ENCODE assay signal across 15 cellular contexts in the genomic region with DNA sequence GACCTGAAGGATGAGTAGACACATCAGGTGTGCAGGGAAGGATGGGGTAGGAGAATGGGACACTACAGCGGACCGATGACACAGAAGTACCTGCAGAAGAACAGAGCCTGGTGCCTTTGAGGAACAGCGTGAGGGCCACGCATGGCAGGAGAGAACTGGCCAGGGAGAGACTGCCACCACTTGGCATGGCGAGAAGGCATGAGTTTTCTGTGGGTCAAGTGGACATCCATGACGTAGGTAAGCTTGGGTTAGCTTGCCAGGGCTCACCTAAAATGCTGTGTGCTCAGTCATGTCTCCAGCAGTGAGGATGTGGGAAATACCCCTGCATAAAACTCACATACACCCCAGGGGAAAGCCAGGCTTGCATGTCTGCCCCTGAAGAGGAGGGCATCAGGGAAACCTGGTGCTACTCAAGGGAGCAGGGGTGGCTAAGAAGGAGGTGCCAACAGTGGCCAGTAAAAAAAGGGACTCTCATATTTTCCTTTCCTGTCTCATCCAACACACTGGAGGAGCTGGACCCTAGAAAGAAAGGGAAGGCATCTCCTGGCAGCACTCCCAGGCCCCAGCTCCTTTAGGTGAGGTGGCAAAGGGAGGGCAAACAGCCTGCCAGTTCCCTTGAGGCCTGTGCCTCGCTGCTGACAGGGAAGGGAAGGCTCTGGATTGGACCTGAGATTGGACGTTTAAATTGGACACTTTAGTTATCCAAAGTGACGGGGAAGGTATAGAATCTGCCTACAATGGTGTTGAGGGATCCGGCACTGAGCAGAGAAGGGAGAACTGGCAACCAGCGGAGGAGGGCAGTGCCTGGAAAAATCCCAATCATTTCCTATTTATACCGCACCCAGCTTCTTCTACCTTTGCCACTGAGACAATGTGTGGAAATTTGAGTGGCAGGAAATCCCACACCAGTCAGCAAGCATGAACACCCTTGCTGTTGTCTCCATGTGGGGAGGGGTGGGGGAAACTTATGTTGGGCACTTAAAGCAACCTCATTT.
"Had no signal": no experiment of that assay in that cellular context is flagged by ENCODE, and none has a peak within 500 bp of the region (broad histone marks: within the 10 kb centered on the region; RNA-seq: fewer than 3 reads in every experiment).

No MANE protein-coding gene starts in this region.

- H3K27ac ChIP-seq: body of pancreas, SK-N-MC had no signal

- FAIRE-seq: frontal cortex had no signal

- H3K4me1 ChIP-seq: body of pancreas had no signal

- H3K27me3 ChIP-seq: body of pancreas, tibial nerve had no signal

- H3K4me1 Mint-ChIP-seq: activated CD4-positive, alpha-beta T cell treated with anti-CD3 and anti-CD28 coated beads, Interleukin-2, amount 10 ng/mL, durations not matched to agents 7 days and 5 days; stimulated activated naive B cell treated with anti-CD40 and anti-IgM and Interleukin-4, amounts not matched to agents 10 μg/mL and 1 μg/mL and 100 μg/mL, for 72 hours had no signal

- DNase-seq: activated CD4-positive, alpha-beta T cell treated with anti-CD3 and anti-CD28 coated beads, Interleukin-2, amount 10 ng/mL, durations not matched to agents 7 days and 5 days; activated CD8-positive, alpha-beta memory T cell treated with anti-CD3 and anti-CD28 coated beads for 24 hours; activated naive CD8-positive, alpha-beta T cell treated with anti-CD3 and anti-CD28 coated beads for 36 hours; amygdala; body of pancreas; effector memory CD8-positive, alpha-beta T cell; head of caudate nucleus; stimulated activated CD4-positive, alpha-beta T cell treated with anti-CD3 and anti-CD28 coated beads, Interleukin-2, amount 100 ng/mL, for 48 hours; stimulated activated naive B cell treated with anti-CD40 and anti-IgM and Interleukin-4, amounts not matched to agents 10 μg/mL and 1 μg/mL and 100 μg/mL, for 72 hours; T-helper 9 cell had no signal

- H3K9me3 ChIP-seq: body of pancreas, tibial nerve had no signal

- H3K36me3 Mint-ChIP-seq: activated naive CD8-positive, alpha-beta T cell treated with anti-CD3 and anti-CD28 coated beads for 36 hours; natural killer cell treated with Interleukin-12 subunit alpha and Interleukin-12 subunit beta and Interleukin-15 and Interleukin-18, amount 100 ng/mL, for 72 hours; stimulated activated naive B cell treated with anti-CD40 and anti-IgM and Interleukin-4, amounts not matched to agents 10 μg/mL and 1 μg/mL and 100 μg/mL, for 72 hours had no signal

- H3K27me3 Mint-ChIP-seq: dendritic cell treated with granulocyte-macrophage colony-stimulating factor and Interleukin-4, amounts not matched to agents 40 ng/mL and 50 ng/mL, for 4 days had no signal

- H3K4me3 ChIP-seq: body of pancreas, SK-N-MC, tibial nerve had no signal

- ATAC-seq: body of pancreas; effector memory CD8-positive, alpha-beta T cell; natural killer cell treated with Interleukin-12 subunit alpha and Interleukin-12 subunit beta and Interleukin-15 and Interleukin-18, amount 100 ng/mL, for 72 hours; stimulated activated naive B cell treated with anti-CD40 and anti-IgM and Interleukin-4, amounts not matched to agents 10 μg/mL and 1 μg/mL and 100 μg/mL, for 72 hours had no signal

- H3K36me3 ChIP-seq: tibial nerve had no signal

- H3K27ac Mint-ChIP-seq: activated CD4-positive, alpha-beta T cell treated with anti-CD3 and anti-CD28 coated beads, Interleukin-2, amount 10 ng/mL, durations not matched to agents 7 days and 5 days; activated naive CD8-positive, alpha-beta T cell treated with anti-CD3 and anti-CD28 coated beads for 36 hours; dendritic cell treated with granulocyte-macrophage colony-stimulating factor and Interleukin-4, amounts not matched to agents 40 ng/mL and 50 ng/mL, for 4 days; effector memory CD8-positive, alpha-beta T cell; natural killer cell treated with Interleukin-12 subunit alpha and Interleukin-12 subunit beta and Interleukin-15 and Interleukin-18, amount 100 ng/mL, for 72 hours; stimulated activated naive B cell treated with anti-CD40 and anti-IgM and Interleukin-4, amounts not matched to agents 10 μg/mL and 1 μg/mL and 100 μg/mL, for 72 hours had no signal

- H3K4me3 Mint-ChIP-seq: activated CD4-positive, alpha-beta T cell treated with anti-CD3 and anti-CD28 coated beads, Interleukin-2, amount 10 ng/mL, durations not matched to agents 7 days and 5 days; activated naive CD8-positive, alpha-beta T cell treated with anti-CD3 and anti-CD28 coated beads for 36 hours; dendritic cell treated with granulocyte-macrophage colony-stimulating factor and Interleukin-4, amounts not matched to agents 40 ng/mL and 50 ng/mL, for 4 days; effector memory CD8-positive, alpha-beta T cell; natural killer cell treated with Interleukin-12 subunit alpha and Interleukin-12 subunit beta and Interleukin-15 and Interleukin-18, amount 100 ng/mL, for 72 hours; stimulated activated naive B cell treated with anti-CD40 and anti-IgM and Interleukin-4, amounts not matched to agents 10 μg/mL and 1 μg/mL and 100 μg/mL, for 72 hours had no signal

- H3K9me3 Mint-ChIP-seq: activated CD4-positive, alpha-beta T cell treated with anti-CD3 and anti-CD28 coated beads, Interleukin-2, amount 10 ng/mL, durations not matched to agents 7 days and 5 days; activated naive CD8-positive, alpha-beta T cell treated with anti-CD3 and anti-CD28 coated beads for 36 hours; dendritic cell treated with granulocyte-macrophage colony-stimulating factor and Interleukin-4, amounts not matched to agents 40 ng/mL and 50 ng/mL, for 4 days; effector memory CD8-positive, alpha-beta T cell; natural killer cell treated with Interleukin-12 subunit alpha and Interleukin-12 subunit beta and Interleukin-15 and Interleukin-18, amount 100 ng/mL, for 72 hours; stimulated activated naive B cell treated with anti-CD40 and anti-IgM and Interleukin-4, amounts not matched to agents 10 μg/mL and 1 μg/mL and 100 μg/mL, for 72 hours had no signal
